Comparison of ENCODE assay signal across 1 cellular context in the genomic region with DNA sequence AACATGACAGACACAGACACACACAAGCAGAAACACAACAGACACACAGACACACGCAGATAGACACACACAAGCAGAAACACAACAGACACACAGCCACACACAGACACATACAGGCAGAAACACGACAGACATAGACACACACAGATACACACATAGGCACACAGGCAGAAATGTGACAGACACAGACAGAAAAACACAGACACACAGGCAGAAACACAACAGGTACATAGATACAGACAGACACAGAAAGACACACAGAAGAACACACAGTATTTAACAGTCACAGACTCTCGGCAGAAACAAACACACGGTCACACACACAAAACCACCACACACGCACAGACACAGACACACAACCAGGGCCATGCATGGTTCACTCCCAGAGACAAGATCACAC.
TF ChIP-seq lines count a peak whose summit lies in the region.

No MANE protein-coding gene starts in this region.

TF ChIP-seq in endothelial cell of umbilical vein, 7 proteins besides CTCF, POLR2A, EP300 and RAD21:
- TF ChIP-seq EZH2 (IDR thresholded peaks at IDR 0.05; ENCODE audit: borderline replicate concordance, low read depth, low read length, severe bottlenecking) (no peak), MYC (IDR thresholded peaks at IDR 0.05; ENCODE audit: low read depth, low read length) (no peak), GATA2 (IDR thresholded peaks at IDR 0.05; ENCODE audit: insufficient read depth, insufficient read length, low read depth, low read length) (no peak), JUN (IDR thresholded peaks at IDR 0.05; ENCODE audit: borderline replicate concordance, insufficient read depth, insufficient read length, low read depth) (no peak), POLR2AphosphoS5 (IDR thresholded peaks at IDR 0.05; ENCODE audit: insufficient read depth, low read depth, low read length) (no peak), FOS (IDR thresholded peaks at IDR 0.05; ENCODE audit: borderline replicate concordance, insufficient read depth, low read length) (no peak)
- TF ChIP-seq, protein P1, sequence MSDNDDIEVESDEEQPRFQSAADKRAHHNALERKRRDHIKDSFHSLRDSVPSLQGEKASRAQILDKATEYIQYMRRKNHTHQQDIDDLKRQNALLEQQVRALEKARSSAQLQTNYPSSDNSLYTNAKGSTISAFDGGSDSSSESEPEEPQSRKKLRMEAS (IDR thresholded peaks at IDR 0.05; ENCODE audit: insufficient read depth, insufficient read length) = no peak
TF ChIP-seq in endothelial cell of umbilical vein: peak in this region for 0.
